Comparison of ENCODE assay signal across 1 cellular context in genomic region chr20:2692036-2692885, GRCh38.
A peak's percentile ranks its signal among the peaks of the same experiment; 100 is the strongest.
TF ChIP-seq lines count a peak whose summit lies in the region.

EBF4 (plus strand) TSS chr20:2692780; CDS start chr20:2693646, 866 bp downstream.

TF ChIP-seq in HepG2, 621 proteins besides CTCF, POLR2A, EP300 and RAD21 (continued from another document and continues in another):
- peak; percentile 52; the same call in 1 of the 2 replicates for TF ChIP-seq ZGPAT (CRISPR knock-in tag; IDR thresholded peaks at IDR 0.05)
- TF ChIP-seq MTF1 (CRISPR knock-in tag; IDR thresholded peaks at IDR 0.05): no peak
- TF ChIP-seq HNRNPL (IDR thresholded peaks at IDR 0.05; ENCODE audit: low read depth, low read length): no peak
- no peak for TF ChIP-seq TARDBP (CRISPR knock-in tag; IDR thresholded peaks at IDR 0.05)
- peak in 1 of 2 experiments; percentile 45; a peak in 1 of 4 replicates for TF ChIP-seq HMGXB4 (CRISPR knock-in tag; IDR thresholded peaks at IDR 0.05; ENCODE audit: borderline replicate concordance in 1 of 2, low read depth in 1 of 2)
- TF ChIP-seq SPEN (CRISPR knock-in tag; IDR thresholded peaks at IDR 0.05; ENCODE audit: low read depth): peak; percentile 73; the same call in 1 of the 2 replicates
- peak; percentile 45; the same call in 1 of the 2 replicates for TF ChIP-seq ZBTB38 (CRISPR knock-in tag; IDR thresholded peaks at IDR 0.05)
- TF ChIP-seq SNAPC4 (CRISPR knock-in tag; IDR thresholded peaks at IDR 0.05): no peak
- peak; percentile 97 for TF ChIP-seq ZNF777 (CRISPR knock-in tag; IDR thresholded peaks at IDR 0.05)
- no peak for TF ChIP-seq ZNF432 (CRISPR knock-in tag; IDR thresholded peaks at IDR 0.05; ENCODE audit: borderline replicate concordance)
- 0 out of 2 replicates have a peak, but pooled peaks have one; percentile 33 for TF ChIP-seq HDAC1 (CRISPR knock-in tag; IDR thresholded peaks at IDR 0.05)
- peak; percentile 88; the same call in 1 of the 2 replicates for TF ChIP-seq THRA (CRISPR knock-in tag; IDR thresholded peaks at IDR 0.05; ENCODE audit: borderline replicate concordance)
- peak; percentile 44; the same call in 1 of the 2 replicates for TF ChIP-seq HOXA5 (CRISPR knock-in tag; IDR thresholded peaks at IDR 0.05)
- TF ChIP-seq CHCHD3 (CRISPR knock-in tag; IDR thresholded peaks at IDR 0.05): no peak
- no peak; the same call in none of the 2 replicates for TF ChIP-seq ZNF563 (CRISPR knock-in tag; IDR thresholded peaks at IDR 0.05)
- TF ChIP-seq ZNF619 (CRISPR knock-in tag; IDR thresholded peaks at IDR 0.05): 0 out of 2 replicates have a peak, but pooled peaks have one; percentile 30
- no peak for TF ChIP-seq FOXO4 (CRISPR knock-in tag; conservative IDR thresholded peaks at IDR 0.05)
- peak; percentile 69 for TF ChIP-seq NR2C2 (CRISPR knock-in tag; IDR thresholded peaks at IDR 0.05; ENCODE audit: borderline replicate concordance)
- TF ChIP-seq THAP7 (CRISPR knock-in tag; IDR thresholded peaks at IDR 0.05): no peak
- TF ChIP-seq ZNF230 (CRISPR knock-in tag; IDR thresholded peaks at IDR 0.05): peak; percentile 85; the same call in 1 of the 2 replicates
- peak; percentile 84; the same call in 1 of the 2 replicates for TF ChIP-seq ZNF335 (CRISPR knock-in tag; IDR thresholded peaks at IDR 0.05)
- no peak for TF ChIP-seq ATF3 (CRISPR knock-in tag; IDR thresholded peaks at IDR 0.05)
- TF ChIP-seq IRF9 (CRISPR knock-in tag; IDR thresholded peaks at IDR 0.05; ENCODE audit: borderline replicate concordance): peak; percentile 44
- TF ChIP-seq PATZ1 (CRISPR knock-in tag; IDR thresholded peaks at IDR 0.05): peak; percentile 51
- peak; percentile 62; the same call in 1 of the 2 replicates for TF ChIP-seq ZBTB20 (CRISPR knock-in tag; IDR thresholded peaks at IDR 0.05; ENCODE audit: borderline replicate concordance, low read depth)
- TF ChIP-seq ZXDC (CRISPR knock-in tag; IDR thresholded peaks at IDR 0.05): no peak
- TF ChIP-seq PHF21A (CRISPR knock-in tag; IDR thresholded peaks at IDR 0.05): peak; percentile 38; the same call in 1 of the 2 replicates
- peak; percentile 77; the same call in 1 of the 2 replicates for TF ChIP-seq KDM3A (CRISPR knock-in tag; IDR thresholded peaks at IDR 0.05; ENCODE audit: low read depth)
- peak; percentile 54; the same call in 1 of the 2 replicates for TF ChIP-seq SRY (CRISPR knock-in tag; IDR thresholded peaks at IDR 0.05)
- peak; percentile 82; the same call in 1 of the 2 replicates for TF ChIP-seq ZNF276 (CRISPR knock-in tag; IDR thresholded peaks at IDR 0.05; ENCODE audit: low read depth)
- no peak for TF ChIP-seq HIVEP1 (CRISPR knock-in tag; IDR thresholded peaks at IDR 0.05)
- TF ChIP-seq RFX3 (CRISPR knock-in tag; IDR thresholded peaks at IDR 0.05): no peak
- no peak for TF ChIP-seq ESRRA (CRISPR knock-in tag; IDR thresholded peaks at IDR 0.05; ENCODE audit: low read depth)
- no peak for TF ChIP-seq ZKSCAN1 (IDR thresholded peaks at IDR 0.05; ENCODE audit: low read length)
